22 cellular contexts compared by ENCODE assay signal in genomic region chr12:105261010-105261409, GRCh38. TPM values are rescaled to one million over a fixed set of nuclear protein-coding genes. Genes with fewer than 3 reads are reported as not detected.
A peak's percentile ranks its signal among the peaks of the same experiment; 100 is the strongest.
DNase-seq lines count a peak whose midpoint lies in the region; ATAC-seq, FAIRE-seq and TF ChIP-seq lines count a peak whose summit lies in the region.
"Had no signal": no experiment of that assay in that cellular context is flagged by ENCODE, and none has a peak within 500 bp of the region (broad histone marks: within the 10 kb centered on the region; RNA-seq: fewer than 3 reads in every experiment).

No MANE protein-coding gene starts in this region.

- H3K36me3 ChIP-seq in GM12878 (ENCODE audit: control insufficient read depth in 2 of 2, insufficient read depth in 2 of 2, low read length in 1 of 2) (no peaks in the 10 kb centered on the region), breast epithelium (no peaks in the 10 kb centered on the region)
- H3K36me3 ChIP-seq: Peyer's patch had no signal

- no TSS peak for BruUV-seq in GM12878 (replicated peaks; lab: Mats Ljungman, UMichigan)

- TF ChIP-seq EP300 in GM12878 (IDR thresholded peaks at IDR 0.05; ENCODE audit: borderline replicate concordance in 1 of 2, control insufficient read depth in 1 of 2, low read depth in 2 of 2, low read length in 2 of 2) = no peak

- H2AFZ ChIP-seq in GM12878 (ENCODE audit: control insufficient read depth, low read depth, low read length) = no peak overlapping the region

- no peaks in the 10 kb centered on the region for H3K4me1 ChIP-seq in GM12878 (ENCODE audit: control insufficient read depth, insufficient read depth, low read length)
- H3K4me1 ChIP-seq in breast epithelium = no peaks in the 10 kb centered on the region
- H3K4me1 ChIP-seq: Peyer's patch had no signal

- SMC1A ChIA-PET in GM12878 (lab: Charles Lee; ENCODE audit: uncharacterized antibody, unreplicated experiment) = interaction anchor here (1.0 to 1.2 kb wide), 2 partner anchors 121 to 122 kb away, joined by 4 read pairs; no protein-coding TSS in a partner anchor

- no peak for TF ChIP-seq RAD21 in GM12878 (IDR thresholded peaks at IDR 0.05; ENCODE audit: insufficient read depth, low read depth, low read length)

- H3K4me2 ChIP-seq in GM12878 (ENCODE audit: control insufficient read depth, insufficient read depth) = no peak overlapping the region

- POLR2A ChIA-PET in GM12878 (lab: Charles Lee) = no interaction called here
- POLR2A ChIA-PET in CD4-positive, alpha-beta T cell (lab: Charles Lee) = no interaction called here

- H3K27me3 ChIP-seq in GM12878 (replicated peaks in 1 of 2; ENCODE audit: control insufficient read depth in 2 of 2, insufficient read depth in 2 of 2, low read length in 1 of 2) (no peaks in the 10 kb centered on the region), breast epithelium (no peaks in the 10 kb centered on the region)
- H3K27me3 ChIP-seq in CD4-positive, alpha-beta T cell (ENCODE audit: control insufficient read depth, insufficient read depth, low read length) = no peaks in the 10 kb centered on the region
- H3K27me3 ChIP-seq: Peyer's patch had no signal

- H3K4me3 Mint-ChIP-seq in CD4-positive, alpha-beta T cell = no peak overlapping the region
- H3K4me3 Mint-ChIP-seq: T-helper 1 cell treated with Interleukin-12 subunit alpha and Interleukin-12 subunit beta and Interleukin-4 antibody, amounts not matched to agents 30 μg/mL and 1 μg/mL, for 36 hours had no signal

- H3K27me3 Mint-ChIP-seq in CD4-positive, alpha-beta T cell = peaks cover 6% of the 10 kb centered on the region

- TF ChIP-seq POLR2A in GM12878 (IDR thresholded peaks at IDR 0.05; ENCODE audit: low read depth, low read length) (no peak), breast epithelium (IDR thresholded peaks at IDR 0.05) (no peak)

- CTCF ChIA-PET in GM12878 (lab: Yijun Ruan, JAX) = interaction anchor here (0.8 to 1.4 kb wide), 2 partner anchors 9 to 19 kb away, joined by 3 to 4 read pairs; no protein-coding TSS in a partner anchor
- CTCF ChIA-PET in CD4-positive, alpha-beta T cell (lab: Charles Lee) = no interaction called here

- FAIRE-seq in GM12878 (lab: Jason Lieb, UNC) = no peak
- FAIRE-seq: A204.1, H54, HepG2, K562 had no signal

- no peaks in the 10 kb centered on the region for H4K20me1 ChIP-seq in GM12878 (ENCODE audit: control insufficient read depth, insufficient read depth)

- H3K79me2 ChIP-seq in GM12878 (ENCODE audit: control insufficient read depth, insufficient read depth, low read length) = no peaks in the 10 kb centered on the region

- H3K27ac ChIP-seq in GM12878 (ENCODE audit: control insufficient read depth, insufficient read depth) = no peak overlapping the region
- no peak overlapping the region for H3K27ac ChIP-seq in breast epithelium
- H3K27ac ChIP-seq in CD4-positive, alpha-beta T cell (ENCODE audit: low read depth, low read length) = no peak overlapping the region
- H3K27ac ChIP-seq: HL-60, Peyer's patch had no signal

- intact Hi-C loops in GM12878 (cut with micrococcal nuclease; ENCODE audit: unreplicated experiment) (no loop called here), breast epithelium (cut with DNase I; ENCODE audit: low total_unique reads) (no loop called here)
- intact Hi-C loops in CD4-positive, alpha-beta T cell (cut with DNase I, micrococcal nuclease) = no loop called here

- peaks cover 3% of the 10 kb centered on the region for H3K4me1 Mint-ChIP-seq in CD4-positive, alpha-beta T cell (ENCODE audit: low read depth)
- H3K4me1 Mint-ChIP-seq: CD14-positive monocyte had no signal

- no peaks in the 10 kb centered on the region for H3K9me3 Mint-ChIP-seq in CD4-positive, alpha-beta T cell
- H3K9me3 Mint-ChIP-seq: T-helper 1 cell treated with Interleukin-12 subunit alpha and Interleukin-12 subunit beta and Interleukin-4 antibody, amounts not matched to agents 30 μg/mL and 1 μg/mL, for 36 hours had no signal

- RAD21 ChIA-PET in GM12878 (lab: Charles Lee; ENCODE audit: unreplicated experiment) = no interaction called here

- no peaks in the 10 kb centered on the region for H3K36me3 Mint-ChIP-seq in CD4-positive, alpha-beta T cell (ENCODE audit: low read depth)
- H3K36me3 Mint-ChIP-seq: CD14-positive monocyte had no signal

- in situ Hi-C loops in GM12878 (cut with MboI) = no loop called here

- H3K9me3 ChIP-seq in GM12878 (replicated peaks; ENCODE audit: control insufficient read depth, insufficient read depth, low read length) = no peaks in the 10 kb centered on the region; the same call in 2 of the 3 replicates
- H3K9me3 ChIP-seq in breast epithelium = no peaks in the 10 kb centered on the region
- no peaks in the 10 kb centered on the region for H3K9me3 ChIP-seq in CD4-positive, alpha-beta T cell (ENCODE audit: control insufficient read depth, low read length)
- H3K9me3 ChIP-seq: Peyer's patch had no signal

- H3K4me3 ChIP-seq in GM12878 (no peak overlapping the region), breast epithelium (no peak overlapping the region)
- H3K4me3 ChIP-seq: K562, Peyer's patch had no signal

- peak; percentile 54 for ATAC-seq in GM18511 (IDR thresholded peaks at IDR 0.05; ENCODE audit: unreplicated experiment)
- peak; percentile 64 for ATAC-seq in GM12878
- ATAC-seq in HG02571 (IDR thresholded peaks at IDR 0.05; ENCODE audit: unreplicated experiment) = no peak
- no peak for ATAC-seq in GM18519 (IDR thresholded peaks at IDR 0.05; ENCODE audit: low FRiP score, unreplicated experiment)
- ATAC-seq in CD4-positive, alpha-beta T cell (ENCODE audit: poor library complexity) = no peak
- ATAC-seq: HepG2, K562, Right ventricle myocardium inferior had no signal

- H3K9ac ChIP-seq in GM12878 (ENCODE audit: control insufficient read depth, insufficient read depth, low read length) = no peak overlapping the region

- H3K27ac Mint-ChIP-seq in CD4-positive, alpha-beta T cell = no peak overlapping the region
- H3K27ac Mint-ChIP-seq: CD14-positive monocyte; T-helper 1 cell treated with Interleukin-12 subunit alpha and Interleukin-12 subunit beta and Interleukin-4 antibody, amounts not matched to agents 30 μg/mL and 1 μg/mL, for 36 hours had no signal

- DNase-seq in CD1c-positive myeloid dendritic cell (ENCODE audit: extremely low spot score) = peak; percentile 26
- peak; percentile 37 for DNase-seq in NAMALWA (ENCODE audit: low spot score)
- no peak for DNase-seq in GM12878 (ENCODE audit: low read depth, low spot score)
- DNase-seq in breast epithelium (ENCODE audit: low spot score in 2 of 2) = no peak
- no peak for DNase-seq in CD4-positive, alpha-beta T cell
- DNase-seq: DMS79, MM.1S, NCI-H1105 treated with DMSO at 0.1 percent for 48 hours, NCI-H2029 treated with DMSO at 0.1 percent for 48 hours, NCI-H524 treated with DMSO at 0.1 percent for 48 hours, Peyer's patch had no signal

- WGBS in GM12878 (ENCODE audit: insufficient coverage, insufficient replicate concordance, low lambda C conversion rate, missing lambda C conversion rate) = 0% methylated on average over 2 of the region's 2 CpGs

- TF ChIP-seq CTCF in GM12878 (IDR thresholded peaks at IDR 0.05 in 2 of 3, conservative IDR thresholded peaks at IDR 0.05 in 1 of 3; ENCODE audit: control insufficient read depth in 2 of 3, extremely low read depth in 1 of 3, insufficient read depth in 1 of 3, low read depth in 3 of 3, low read length in 3 of 3) (no peak), breast epithelium (IDR thresholded peaks at IDR 0.05) (no peak)
- TF ChIP-seq CTCF in CD4-positive, alpha-beta T cell (IDR thresholded peaks at IDR 0.05) = no peak

TF ChIP-seq in GM12878, 131 proteins besides CTCF, POLR2A, EP300 and RAD21:
- TF ChIP-seq GABPA (IDR thresholded peaks at IDR 0.05; ENCODE audit: low read depth) (no peak), SPI1 (IDR thresholded peaks at IDR 0.05; ENCODE audit: borderline replicate concordance, insufficient read depth, low read depth, low read length) (peak; percentile 89)
TF ChIP-seq in GM12878: peak in this region for 1.

RNA-seq across cellular contexts. Expression of gene APPL2, which starts 25.0 kb away (rescaled TPM):
- 25.1 and 29.1 TPM in 2 replicates for total RNA-seq in GM12878 (2013; cell fraction: nucleolus; rRNA removed)
- 11.0 and 11.1 TPM in 2 replicates for total RNA-seq in GM12878 (2014; rRNA removed)
- total RNA-seq in GM12878 (2014; rRNA removed; fragmentation: Illumina TruSeq; extraction: Trizol) = 11.1 and 11.8 TPM in 2 replicates
- total RNA-seq in GM12878 (2021) = 6.3 and 8.2 TPM in 2 replicates
- polyA plus RNA-seq in GM12878 (2011; ENCODE audit: low read depth) = 4.2 TPM
- polyA plus RNA-seq in GM12878 (2011; rRNA removed) = 14.2 and 20.9 TPM in 2 replicates
- polyA plus RNA-seq in GM12878 (2011; cell fraction: cytosol; rRNA removed) = 5.0 and 6.3 TPM in 2 replicates
- polyA plus RNA-seq in GM12878 (2011; cell fraction: nucleus; rRNA removed) = 29.1 and 30.3 TPM in 2 replicates
- 6.8 and 6.9 TPM in 2 replicates for polyA plus RNA-seq in GM12878 (2012)
- polyA plus RNA-seq in GM12878 (2014; fragmentation: Illumina TruSeq; extraction: Trizol) = 11.6 and 24.1 TPM in 2 replicates
- polyA plus RNA-seq in GM12878 (2014; fragmentation: Nextera tagmentation; extraction: Ambion mirVana) = 1 to 10 TPM; 1.9 to 3.0 TPM
- polyA plus RNA-seq in GM12878 (2014; rRNA removed) = 6.8 and 8.7 TPM in 2 replicates
- 1 to 10 TPM; 4.1 to 6.1 TPM for polyA plus RNA-seq in GM12878 (2016; fragmentation: Nextera tagmentation; extraction: Ambion mirVana)
- 8.8 and 11.7 TPM in 2 replicates for polyA minus RNA-seq in GM12878 (2011; rRNA and poly(A)+ RNA removed)
- 3.7 and 4.0 TPM in 2 replicates for polyA minus RNA-seq in GM12878 (2011; cell fraction: cytosol; rRNA and poly(A)+ RNA removed)
- 12.9 and 15.8 TPM in 2 replicates for polyA minus RNA-seq in GM12878 (2011; cell fraction: nucleus; rRNA and poly(A)+ RNA removed)
- total RNA-seq in breast epithelium = 100 to 1,000 TPM in 1 of 3 donors, 10 to 100 TPM in 2; 73.0 to 130 (median 89.1) TPM
- 10 to 100 TPM; 58.8 to 59.9 TPM for total RNA-seq in CD4-positive, alpha-beta T cell

Comparison
In these comparisons a context has a peak if more than half of its experiments do, and no peak if none do; other contexts are left out.
1. DNase-seq: peak in CD1c-positive myeloid dendritic cell (single experiment) and NAMALWA (single experiment); none in GM12878 (single experiment), breast epithelium (0 of 2) and CD4-positive, alpha-beta T cell (0 of 10).
2. ATAC-seq: peak in GM18511 (single experiment) and GM12878 (single experiment); none in HG02571 (single experiment), GM18519 (single experiment) and CD4-positive, alpha-beta T cell (single experiment).